In genomic region chr18:30687501-30687900, GRCh38 we compare ENCODE assay signal across 32 cellular contexts.
"Had no signal": no experiment of that assay in that cellular context is flagged by ENCODE, and none has a peak within 500 bp of the region (broad histone marks: within the 10 kb centered on the region; RNA-seq: fewer than 3 reads in every experiment).

No MANE protein-coding gene starts in this region.

- H3K4me1 ChIP-seq: adrenal gland, body of pancreas, breast epithelium had no signal

- H3K9me3 ChIP-seq: adrenal gland, body of pancreas, breast epithelium had no signal

- DNase-seq: activated B cell treated with CpG ODN at 0.5 μM for 24 hours; activated CD4-positive, alpha-beta memory T cell treated with anti-CD3 and anti-CD28 coated beads for 36 hours; activated CD4-positive, alpha-beta T cell treated with anti-CD3 and anti-CD28 coated beads for 4 hours; activated CD4-positive, alpha-beta T cell treated with anti-CD3 and anti-CD28 coated beads, Interleukin-2, amount 10 ng/mL, durations not matched to agents 24 days and 14 days; activated CD4-positive, alpha-beta T cell treated with anti-CD3 and anti-CD28 coated beads, Interleukin-2, amount 50 U/mL, for 1 hour; activated CD4-positive, alpha-beta T cell treated with anti-CD3 and anti-CD28 coated beads, Interleukin-2, amount 50 U/mL, for 4 hours; activated CD4-positive, CD25-positive, alpha-beta regulatory T cell treated with anti-CD3 and anti-CD28 coated beads, Interleukin-2, amount 50 U/mL, for 72 hours; activated CD8-positive, alpha-beta memory T cell treated with anti-CD3 and anti-CD28 coated beads, Interleukin-2, amount 50 U/mL, for 4 hours; activated CD8-positive, alpha-beta T cell treated with anti-CD3 and anti-CD28 coated beads for 36 hours; activated effector memory CD4-positive, alpha-beta T cell treated with anti-CD3 and anti-CD28 coated beads, Interleukin-2, amount 50 U/mL, for 16 hours; activated gamma-delta T cell treated with Interleukin-2 at 50 U/mL for 16 hours; activated naive CD4-positive, alpha-beta T cell; activated naive CD4-positive, alpha-beta T cell treated with anti-CD3 and anti-CD28 coated beads for 36 hours; activated naive CD4-positive, alpha-beta T cell treated with anti-CD3 and anti-CD28 coated beads, Interleukin-2, amount 50 U/mL, for 16 hours; activated naive CD8-positive, alpha-beta T cell treated with anti-CD3 and anti-CD28 coated beads for 36 hours; activated T-cell treated with anti-CD3 and anti-CD28 coated beads for 4 hours; activated T-cell treated with anti-CD3 and anti-CD28 coated beads, Interleukin-2, amount 50 U/mL, for 1 hour; activated T-cell treated with anti-CD3 and anti-CD28 coated beads, Interleukin-2, amount 50 U/mL, for 4 hours; activated T-cell treated with anti-CD3 and anti-CD28 coated beads, Interleukin-2, amount 50 U/mL, for 72 hours; adrenal gland; amniotic stem cell; aorta; body of pancreas; brain microvascular endothelial cell; central memory CD4-positive, alpha-beta T cell; T-helper 1 cell; T-helper 2 cell; T-helper 9 cell had no signal

- H3K36me3 ChIP-seq: adrenal gland, brain microvascular endothelial cell, breast epithelium had no signal

- H3K27me3 ChIP-seq: adrenal gland, body of pancreas, brain microvascular endothelial cell, breast epithelium had no signal

- H3K27ac ChIP-seq: adrenal gland, body of pancreas, brain microvascular endothelial cell, breast epithelium, VCaP had no signal

- ATAC-seq: activated CD8-positive, alpha-beta T cell treated with anti-CD3 and anti-CD28 coated beads for 36 hours; activated naive CD4-positive, alpha-beta T cell treated with anti-CD3 and anti-CD28 coated beads, Interleukin-2, amount 50 U/mL, for 72 hours; activated T-cell treated with anti-CD3 and anti-CD28 coated beads, Interleukin-2, amount 50 U/mL, for 4 hours; activated T-cell treated with anti-CD3 and anti-CD28 coated beads, Interleukin-2, amount 50 U/mL, for 72 hours; activated T-helper 17 cell treated with anti-CD3 and anti-CD28 coated beads, Interleukin-2, amount 50 U/mL, for 72 hours; body of pancreas had no signal

- H3K4me3 ChIP-seq: adrenal gland, body of pancreas, breast epithelium had no signal
